Comparison of ENCODE assay signal across 8 cellular contexts in the genomic region with DNA sequence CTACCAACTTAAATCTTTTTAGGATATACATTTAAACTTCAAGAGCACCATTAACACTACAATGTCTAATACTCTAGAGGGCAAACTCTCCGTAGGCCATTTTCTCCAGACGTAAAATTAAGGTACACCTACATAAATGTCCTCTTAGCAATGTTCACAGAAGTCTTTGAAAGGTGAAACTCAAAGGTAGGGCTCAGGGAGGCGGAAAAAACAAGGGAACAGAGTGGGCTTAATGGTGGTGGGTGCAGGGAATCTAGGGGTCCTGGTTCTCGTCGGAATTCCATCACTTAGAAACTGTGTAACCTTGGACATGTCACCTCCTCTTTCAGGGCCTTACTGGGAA. TPM values are rescaled to one million over a fixed set of nuclear protein-coding genes. Genes with fewer than 3 reads are reported as not detected.
A peak's percentile ranks its signal among the peaks of the same experiment; 100 is the strongest.
DNase-seq lines count a peak whose midpoint lies in the region; ATAC-seq, FAIRE-seq and TF ChIP-seq lines count a peak whose summit lies in the region.

No MANE protein-coding gene starts in this region.

- ATAC-seq in GM18511 (IDR thresholded peaks at IDR 0.05; ENCODE audit: unreplicated experiment) = peak; percentile 12
- ATAC-seq in HG03280 (IDR thresholded peaks at IDR 0.05; ENCODE audit: unreplicated experiment) = peak; percentile 2
- ATAC-seq in HepG2 = peak; percentile 7
- ATAC-seq in GM19324 (IDR thresholded peaks at IDR 0.05; ENCODE audit: low FRiP score, unreplicated experiment) = no peak

- in situ Hi-C loops in HepG2 (cut with HindIII; ENCODE audit: extremely low pct_ligation_motif_present, low pct_unique_long_range_greater_than_20kb) = no loop called here
- in situ Hi-C loops in transverse colon (cut with MboI; ENCODE audit: low pct_ligation_motif_present in 1 of 4, low pct_unique_long_range_greater_than_20kb in 1 of 4, low sequenced_read_pairs in 3 of 4) = no loop called here

- TF ChIP-seq RAD21 in HepG2 (CRISPR knock-in tag; IDR thresholded peaks at IDR 0.05) = no peak

- peak overlapping the region; percentile 83 for H3K27ac ChIP-seq in HepG2 (ENCODE audit: extremely low read length, insufficient read depth, low read length)
- H3K27ac ChIP-seq in transverse colon = peak overlapping the region; percentile 92 to 98 (median 96)

- H3K4me2 ChIP-seq in HepG2 (ENCODE audit: low read depth, low read length) = peak overlapping the region; percentile 98

- H3K79me2 ChIP-seq in HepG2 (ENCODE audit: insufficient read depth, low read length) = peaks cover 18% of the 10 kb centered on the region

- no peaks in the 10 kb centered on the region; a peak in 1 of 5 replicates for H3K27me3 ChIP-seq in HepG2 (ENCODE audit: control insufficient read depth in 1 of 2, insufficient read depth in 2 of 2, low read length in 2 of 2)
- no peaks in the 10 kb centered on the region for H3K27me3 ChIP-seq in transverse colon

- no peaks in the 10 kb centered on the region for H4K20me1 ChIP-seq in HepG2 (ENCODE audit: insufficient read depth, low read length)

- no peaks in the 10 kb centered on the region for H3K9me3 ChIP-seq in HepG2 (ENCODE audit: low read length)
- H3K9me3 ChIP-seq in transverse colon = no peaks in the 10 kb centered on the region

- no peak for FAIRE-seq in HepG2 (lab: Jason Lieb, UNC)

- TF ChIP-seq POLR2A in HepG2 (IDR thresholded peaks at IDR 0.05; ENCODE audit: insufficient read depth in 1 of 2, low read depth in 2 of 2, low read length in 2 of 2) = no peak
- TF ChIP-seq POLR2A in transverse colon (IDR thresholded peaks at IDR 0.05) = no peak

- no peak for TF ChIP-seq EP300 in HepG2 (IDR thresholded peaks at IDR 0.05; ENCODE audit: low read depth in 2 of 2, low read length in 2 of 2)
- no peak for TF ChIP-seq EP300 in HepG2 (CRISPR knock-in tag; IDR thresholded peaks at IDR 0.05; ENCODE audit: borderline replicate concordance)
- TF ChIP-seq EP300 in transverse colon (IDR thresholded peaks at IDR 0.05; ENCODE audit: low read depth) = no peak

- H3K4me3 ChIP-seq in HepG2 (replicated peaks in 1 of 3; ENCODE audit: insufficient read depth in 1 of 3, low read depth in 2 of 3, low read length in 3 of 3) = peak overlapping the region; percentile 75 to 94 (median 87)
- H3K4me3 ChIP-seq in transverse colon = peak overlapping the region; percentile 59 to 93 (median 73)

- peak overlapping the region; percentile 94 for H3K9ac ChIP-seq in HepG2 (ENCODE audit: insufficient read depth, low read depth, low read length)

- intact Hi-C loops in HepG2 (cut with micrococcal nuclease; ENCODE audit: unreplicated experiment) = loop anchor here (2.0 to 10.0 kb wide), 2 partner anchors 50 to 422 kb away; a partner anchor contains a TSS
- intact Hi-C loops in transverse colon (cut with DNase I; ENCODE audit: low total_unique reads) = loop anchor here (2.0 to 10.0 kb wide), 2 partner anchors 50 to 208 kb away; a partner anchor contains a TSS

- CTCF ChIA-PET in HepG2 (lab: Yijun Ruan, JAX; ENCODE audit: low intra/inter-chr PET ratio, low total read pairs) = no interaction called here

- TF ChIP-seq CTCF in HepG2 (CRISPR knock-in tag; IDR thresholded peaks at IDR 0.05) (no peak), transverse colon (IDR thresholded peaks at IDR 0.05) (no peak)

- 2% methylated on average over 5 of the region's 5 CpGs for WGBS in HepG2 (ENCODE audit: low lambda C conversion rate)
- WGBS in transverse colon (ENCODE audit: low coverage in 1 of 2), 2 donors = 3% methylated on average over 5 of the region's 5 CpGs

- no TSS peak for BruUV-seq in HepG2 (replicated peaks; lab: Mats Ljungman, UMichigan)

- peaks cover 21% of the 10 kb centered on the region for H3K4me1 ChIP-seq in HepG2 (ENCODE audit: insufficient read depth, low read length)
- peaks cover 14 to 24% (median 21%) of the 10 kb centered on the region in 4 donors for H3K4me1 ChIP-seq in transverse colon

- peak overlapping the region; percentile 51 for H2AFZ ChIP-seq in HepG2 (ENCODE audit: low read length)

- DNase-seq in amniotic epithelial cell (ENCODE audit: low read depth) = peak; percentile 5
- no peak for DNase-seq in HepG2 (ENCODE audit: low spot score)
- no peak for DNase-seq in transverse colon
- DNase-seq in mucosa of gallbladder (ENCODE audit: low spot score) = no peak
- DNase-seq in H4 (ENCODE audit: low spot score) = no peak

- POLR2A ChIA-PET in HepG2 (lab: Yijun Ruan, JAX) = interaction anchor here (0.7 to 2.1 kb wide), 22 partner anchors 14 to 1631 kb away, joined by 3 to 20 read pairs (median 4); a partner anchor contains a TSS

- no peaks in the 10 kb centered on the region for H3K36me3 ChIP-seq in HepG2 (replicated peaks in 1 of 2; ENCODE audit: control insufficient read depth in 1 of 2, insufficient read depth in 2 of 2, low read length in 2 of 2)
- peaks cover 0 to 3% (median 0%) of the 10 kb centered on the region in 4 donors for H3K36me3 ChIP-seq in transverse colon

TF ChIP-seq in HepG2, 621 proteins besides CTCF, POLR2A, EP300 and RAD21 (continues in another document):
- TF ChIP-seq ZNF556 (CRISPR knock-in tag; IDR thresholded peaks at IDR 0.05; ENCODE audit: borderline replicate concordance) (no peak), NFIC (IDR thresholded peaks at IDR 0.05; ENCODE audit: low read length) (0 out of 2 replicates have a peak, but pooled peaks have one; percentile 6), ZNF644 (CRISPR knock-in tag; IDR thresholded peaks at IDR 0.05; ENCODE audit: low read depth) (0 out of 2 replicates have a peak, but pooled peaks have one; percentile 25), IKZF4 (CRISPR knock-in tag; IDR thresholded peaks at IDR 0.05; ENCODE audit: borderline replicate concordance, low read depth, not compliant biosample characterization) (peak; percentile 14), CEBPB (IDR thresholded peaks at IDR 0.05; ENCODE audit: borderline replicate concordance, low read depth, low read length) (no peak), RCOR2 (CRISPR knock-in tag; IDR thresholded peaks at IDR 0.05) (0 out of 2 replicates have a peak, but pooled peaks have one; percentile 2), REPIN1 (CRISPR knock-in tag; IDR thresholded peaks at IDR 0.05; ENCODE audit: borderline replicate concordance, low read depth) (no peak), HNRNPK (IDR thresholded peaks at IDR 0.05; ENCODE audit: low read depth, low read length, poor library complexity, severe bottlenecking) (no peak)

RNA-seq across cellular contexts. Expression of a gene that starts 0.7 kb away (rescaled TPM):
- total RNA-seq in HepG2 (2016; rRNA removed; fragmentation: Illumina TruSeq; extraction: Trizol) = 84.0 and 99.6 TPM in 2 replicates
- total RNA-seq in HepG2 (2016; cell fraction: cytosol; rRNA removed; fragmentation: Illumina TruSeq; extraction: Trizol; ENCODE audit: low read depth) = 88.3 and 93.2 TPM in 2 replicates
- 83.8 and 107 TPM in 2 replicates for total RNA-seq in HepG2 (2016; cell fraction: insoluble cytoplasmic fraction; rRNA removed; fragmentation: Illumina TruSeq; extraction: Trizol)
- 83.6 and 88.7 TPM in 2 replicates for total RNA-seq in HepG2 (2016; cell fraction: membrane; rRNA removed; fragmentation: Illumina TruSeq; extraction: Trizol)
- 35.6 and 35.8 TPM in 2 replicates for total RNA-seq in HepG2 (2016; cell fraction: nucleus; rRNA removed; fragmentation: Illumina TruSeq; extraction: Trizol)
- polyA plus RNA-seq in HepG2 (2011; rRNA removed) = 28.1 and 39.1 TPM in 2 replicates
- 23.1 and 28.7 TPM in 2 replicates for polyA plus RNA-seq in HepG2 (2011; cell fraction: cytosol; rRNA removed)
- polyA plus RNA-seq in HepG2 (2011; cell fraction: nucleus; rRNA removed) = 6.6 and 7.8 TPM in 2 replicates
- 58.4 and 80.4 TPM in 2 replicates for polyA plus RNA-seq in HepG2 (2012)
- polyA plus RNA-seq in HepG2 (2016; cell fraction: cytosol; fragmentation: Illumina TruSeq; extraction: Trizol; ENCODE audit: low read depth) = 79.1 and 96.4 TPM in 2 replicates
- polyA plus RNA-seq in HepG2 (2016; cell fraction: insoluble cytoplasmic fraction; fragmentation: Illumina TruSeq; extraction: Trizol; ENCODE audit: low read depth) = 89.4 and 94.3 TPM in 2 replicates
- polyA plus RNA-seq in HepG2 (2016; cell fraction: membrane; fragmentation: Illumina TruSeq; extraction: Trizol; ENCODE audit: low read depth) = 57.3 and 66.6 TPM in 2 replicates
- polyA plus RNA-seq in HepG2 (2016; cell fraction: nucleus; fragmentation: Illumina TruSeq; extraction: Trizol; ENCODE audit: insufficient read depth, low read depth) = 42.0 and 48.4 TPM in 2 replicates
- polyA minus RNA-seq in HepG2 (2011; rRNA and poly(A)+ RNA removed; ENCODE audit: low replicate concordance) = 3.3 and 4.8 TPM in 2 replicates
- polyA minus RNA-seq in HepG2 (2011; cell fraction: cytosol; rRNA and poly(A)+ RNA removed) = 12.6 and 17.8 TPM in 2 replicates
- polyA minus RNA-seq in HepG2 (2011; cell fraction: nucleus; rRNA and poly(A)+ RNA removed) = 11.5 and 12.2 TPM in 2 replicates
- total RNA-seq in transverse colon = 10 to 100 TPM in 3 of 4 donors, 1 to 10 TPM in 1; 6.7 to 84.8 (median 45.0) TPM
- total RNA-seq in mucosa of gallbladder = 37.6 TPM
- 42.6 and 56.4 TPM in 2 replicates for total RNA-seq in H4 (2014; rRNA removed; shearing (Covaris generic))

RNA-seq across cellular contexts. Expression of a gene that starts 49.5 kb away (rescaled TPM):
- total RNA-seq in HepG2 (2016; rRNA removed; fragmentation: Illumina TruSeq; extraction: Trizol) (84.9 and 129 TPM in 2 replicates), transverse colon (100 to 1,000 TPM in 1 of 4 donors, 10 to 100 TPM in 3; 28.4 to 108 (median 46.9) TPM), mucosa of gallbladder (108 TPM)
- 43.7 and 46.8 TPM in 2 replicates for total RNA-seq in HepG2 (2016; cell fraction: cytosol; rRNA removed; fragmentation: Illumina TruSeq; extraction: Trizol; ENCODE audit: low read depth)
- total RNA-seq in HepG2 (2016; cell fraction: insoluble cytoplasmic fraction; rRNA removed; fragmentation: Illumina TruSeq; extraction: Trizol) = 85.1 and 124 TPM in 2 replicates
- total RNA-seq in HepG2 (2016; cell fraction: membrane; rRNA removed; fragmentation: Illumina TruSeq; extraction: Trizol) = 30.0 and 36.5 TPM in 2 replicates
- 48.9 and 54.4 TPM in 2 replicates for total RNA-seq in HepG2 (2016; cell fraction: nucleus; rRNA removed; fragmentation: Illumina TruSeq; extraction: Trizol)
- polyA plus RNA-seq in HepG2 (2011; rRNA removed) = 19.7 and 24.0 TPM in 2 replicates
- polyA plus RNA-seq in HepG2 (2011; cell fraction: cytosol; rRNA removed) = 13.6 and 21.7 TPM in 2 replicates
- polyA plus RNA-seq in HepG2 (2011; cell fraction: nucleus; rRNA removed) = 9.3 and 13.1 TPM in 2 replicates
- 40.9 and 53.4 TPM in 2 replicates for polyA plus RNA-seq in HepG2 (2012)
- polyA plus RNA-seq in HepG2 (2016; cell fraction: cytosol; fragmentation: Illumina TruSeq; extraction: Trizol; ENCODE audit: low read depth) = 1.7 and 2.0 TPM in 2 replicates
- 60.5 and 62.2 TPM in 2 replicates for polyA plus RNA-seq in HepG2 (2016; cell fraction: insoluble cytoplasmic fraction; fragmentation: Illumina TruSeq; extraction: Trizol; ENCODE audit: low read depth)
- polyA plus RNA-seq in HepG2 (2016; cell fraction: membrane; fragmentation: Illumina TruSeq; extraction: Trizol; ENCODE audit: low read depth) = 5.2 and 6.2 TPM in 2 replicates
- polyA plus RNA-seq in HepG2 (2016; cell fraction: nucleus; fragmentation: Illumina TruSeq; extraction: Trizol; ENCODE audit: insufficient read depth, low read depth) = 40.7 and 46.5 TPM in 2 replicates
- 9.1 and 29.8 TPM in 2 replicates for polyA minus RNA-seq in HepG2 (2011; rRNA and poly(A)+ RNA removed; ENCODE audit: low replicate concordance)
- 58.1 and 58.4 TPM in 2 replicates for polyA minus RNA-seq in HepG2 (2011; cell fraction: cytosol; rRNA and poly(A)+ RNA removed)
- polyA minus RNA-seq in HepG2 (2011; cell fraction: nucleus; rRNA and poly(A)+ RNA removed) = 47.1 and 54.0 TPM in 2 replicates
- 15.4 and 19.2 TPM in 2 replicates for total RNA-seq in H4 (2014; rRNA removed; shearing (Covaris generic))
